Comparison of ENCODE assay signal across 8 cellular contexts in genomic region chr1:27102707-27103468, GRCh38. TPM values are rescaled to one million over a fixed set of nuclear protein-coding genes. Genes with fewer than 3 reads are reported as not detected.
DNase-seq lines count a peak whose midpoint lies in the region; ATAC-seq and TF ChIP-seq lines count a peak whose summit lies in the region.

No MANE protein-coding gene starts in this region.

- H3K4me3 Mint-ChIP-seq in activated CD4-positive, alpha-beta T cell treated with anti-CD3 and anti-CD28 coated beads for 36 hours: no peak overlapping the region
- no peak overlapping the region for H3K4me3 Mint-ChIP-seq in central memory CD8-positive, alpha-beta T cell

- H3K9me3 ChIP-seq in liver (ENCODE audit: control insufficient read depth in 4 of 4, low read length in 3 of 4): no peaks in the 10 kb centered on the region

- 43% methylated on average over 15 of the region's 15 CpGs for WGBS in liver

- H3K27ac ChIP-seq in liver (ENCODE audit: low read depth in 1 of 2, low read length in 2 of 2): no peak overlapping the region

- POLR2A ChIA-PET in activated CD4-positive, alpha-beta T cell treated with anti-CD3 and anti-CD28 coated beads for 36 hours (lab: Charles Lee): interaction anchor here (1.0 kb wide), 1 partner anchor 50 kb away, joined by 4 read pairs; no protein-coding TSS in a partner anchor

- H3K36me3 ChIP-seq in liver (ENCODE audit: control insufficient read depth in 4 of 4, insufficient read depth in 3 of 4, low read depth in 1 of 4, low read length in 3 of 4): peaks cover 0 to 2% (median 0%) of the 10 kb centered on the region in 4 donors

- H3K9ac ChIP-seq in liver (ENCODE audit: low read depth in 1 of 2, low read length in 2 of 2): no peak overlapping the region

- H3K4me1 ChIP-seq in liver (ENCODE audit: control insufficient read depth in 4 of 4, insufficient read depth in 4 of 4, low read length in 3 of 4): peaks cover 0 to 16% (median 7%) of the 10 kb centered on the region in 4 donors

- no peaks in the 10 kb centered on the region for H3K27me3 Mint-ChIP-seq in activated CD4-positive, alpha-beta T cell treated with anti-CD3 and anti-CD28 coated beads for 36 hours
- H3K27me3 Mint-ChIP-seq in central memory CD8-positive, alpha-beta T cell: no peaks in the 10 kb centered on the region

- peak; percentile 23 for DNase-seq in NCI-H748 (lab: John Stamatoyannopoulos, UW; ENCODE audit: unreplicated experiment)
- no peak for DNase-seq in NCI-H748 treated with DMSO at 0.1 percent for 48 hours (lab: John Stamatoyannopoulos, UW)
- DNase-seq in NCI-H1930 (lab: John Stamatoyannopoulos, UW): peak; percentile 28 to 29
- DNase-seq in activated CD4-positive, alpha-beta T cell treated with anti-CD3 and anti-CD28 coated beads for 36 hours: peak; percentile 89
- peak; percentile 72 to 86 for DNase-seq in central memory CD8-positive, alpha-beta T cell (ENCODE audit: low spot score in 2 of 2)
- DNase-seq in stimulated activated CD8-positive, alpha-beta memory T cell treated with anti-CD3 and anti-CD28 coated beads, Interleukin-12 subunit alpha, Interleukin-12 subunit beta, amount 100 ng/mL, for 1 hour (ENCODE audit: low read depth): peak; percentile 71

- TF ChIP-seq RAD21 in liver (IDR thresholded peaks at IDR 0.05): peak; percentile 95 to 98

- H3K36me3 Mint-ChIP-seq in activated CD4-positive, alpha-beta T cell treated with anti-CD3 and anti-CD28 coated beads for 36 hours (ENCODE audit: low read depth): peaks cover 3% of the 10 kb centered on the region
- peaks cover 4% of the 10 kb centered on the region for H3K36me3 Mint-ChIP-seq in central memory CD8-positive, alpha-beta T cell (ENCODE audit: insufficient read depth)

- TF ChIP-seq CTCF in liver (IDR thresholded peaks at IDR 0.05; ENCODE audit: low read depth, low read length, missing input control): peak; percentile 97

- H3K4me3 ChIP-seq in liver (ENCODE audit: low read depth in 1 of 3, low read length in 3 of 3): no peak overlapping the region

- intact Hi-C loops in activated CD4-positive, alpha-beta T cell treated with anti-CD3 and anti-CD28 coated beads for 36 hours (cut with DNase I, micrococcal nuclease): loop anchor here (1.0 to 2.0 kb wide), 4 partner anchors 52 to 286 kb away; partner anchors contain the start of gene SLC9A1 (in 1 of the 2)

- H3K27me3 ChIP-seq in liver (ENCODE audit: control insufficient read depth in 4 of 4, insufficient read depth in 4 of 4, low read length in 3 of 4): no peaks in the 10 kb centered on the region

- ATAC-seq in activated CD4-positive, alpha-beta T cell treated with anti-CD3 and anti-CD28 coated beads for 36 hours: peak; percentile 75
- peak; percentile 58 for ATAC-seq in central memory CD8-positive, alpha-beta T cell (replicated peaks; ENCODE audit: extremely low read depth, poor library complexity, severe bottlenecking)
- no peak for ATAC-seq in HG02678 (IDR thresholded peaks at IDR 0.05; ENCODE audit: unreplicated experiment)

- H3K27ac Mint-ChIP-seq in activated CD4-positive, alpha-beta T cell treated with anti-CD3 and anti-CD28 coated beads for 36 hours: no peak overlapping the region
- H3K27ac Mint-ChIP-seq in central memory CD8-positive, alpha-beta T cell (ENCODE audit: low read depth): no peak overlapping the region

- no peaks in the 10 kb centered on the region for H3K9me3 Mint-ChIP-seq in activated CD4-positive, alpha-beta T cell treated with anti-CD3 and anti-CD28 coated beads for 36 hours (ENCODE audit: low read depth)
- H3K9me3 Mint-ChIP-seq in central memory CD8-positive, alpha-beta T cell: no peaks in the 10 kb centered on the region

- H3K4me1 Mint-ChIP-seq in activated CD4-positive, alpha-beta T cell treated with anti-CD3 and anti-CD28 coated beads for 36 hours: peaks cover 23% of the 10 kb centered on the region
- H3K4me1 Mint-ChIP-seq in central memory CD8-positive, alpha-beta T cell: peaks cover 18% of the 10 kb centered on the region

- CTCF ChIA-PET in activated CD4-positive, alpha-beta T cell treated with anti-CD3 and anti-CD28 coated beads for 36 hours (lab: Charles Lee): interaction anchor here (0.5 to 7.4 kb wide), 25 partner anchors 9 to 1045 kb away, joined by 3 to 81 read pairs (median 4); partner anchors contain the start of gene SLC9A1

TF ChIP-seq in liver, 16 proteins besides CTCF, POLR2A, EP300 and RAD21:
- TF ChIP-seq ATF3 (IDR thresholded peaks at IDR 0.05) (no peak), GABPA (IDR thresholded peaks at IDR 0.05 in 1 of 2, conservative IDR thresholded peaks at IDR 0.05 in 1 of 2) (no peak), SP1 (IDR thresholded peaks at IDR 0.05) (no peak), HNF4A (conservative IDR thresholded peaks at IDR 0.05) (no peak), JUND (IDR thresholded peaks at IDR 0.05) (no peak), RXRA (IDR thresholded peaks at IDR 0.05) (no peak), HNF4G (IDR thresholded peaks at IDR 0.05) (no peak), YY1 (IDR thresholded peaks at IDR 0.05) (no peak), TAF1 (conservative IDR thresholded peaks at IDR 0.05) (no peak), EGR1 (IDR thresholded peaks at IDR 0.05; ENCODE audit: low read depth in 2 of 2) (no peak), FOXA1 (IDR thresholded peaks at IDR 0.05) (no peak), FOXA2 (IDR thresholded peaks at IDR 0.05) (no peak), REST (IDR thresholded peaks at IDR 0.05) (no peak), NR2F2 (IDR thresholded peaks at IDR 0.05) (no peak)
- TF ChIP-seq, protein P1, sequence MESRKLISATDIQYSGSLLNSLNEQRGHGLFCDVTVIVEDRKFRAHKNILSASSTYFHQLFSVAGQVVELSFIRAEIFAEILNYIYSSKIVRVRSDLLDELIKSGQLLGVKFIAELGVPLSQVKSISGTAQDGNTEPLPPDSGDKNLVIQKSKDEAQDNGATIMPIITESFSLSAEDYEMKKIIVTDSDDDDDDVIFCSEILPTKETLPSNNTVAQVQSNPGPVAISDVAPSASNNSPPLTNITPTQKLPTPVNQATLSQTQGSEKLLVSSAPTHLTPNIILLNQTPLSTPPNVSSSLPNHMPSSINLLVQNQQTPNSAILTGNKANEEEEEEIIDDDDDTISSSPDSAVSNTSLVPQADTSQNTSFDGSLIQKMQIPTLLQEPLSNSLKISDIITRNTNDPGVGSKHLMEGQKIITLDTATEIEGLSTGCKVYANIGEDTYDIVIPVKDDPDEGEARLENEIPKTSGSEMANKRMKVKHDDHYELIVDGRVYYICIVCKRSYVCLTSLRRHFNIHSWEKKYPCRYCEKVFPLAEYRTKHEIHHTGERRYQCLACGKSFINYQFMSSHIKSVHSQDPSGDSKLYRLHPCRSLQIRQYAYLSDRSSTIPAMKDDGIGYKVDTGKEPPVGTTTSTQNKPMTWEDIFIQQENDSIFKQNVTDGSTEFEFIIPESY (IDR thresholded peaks at IDR 0.05): no peak
- TF ChIP-seq, protein P2, sequence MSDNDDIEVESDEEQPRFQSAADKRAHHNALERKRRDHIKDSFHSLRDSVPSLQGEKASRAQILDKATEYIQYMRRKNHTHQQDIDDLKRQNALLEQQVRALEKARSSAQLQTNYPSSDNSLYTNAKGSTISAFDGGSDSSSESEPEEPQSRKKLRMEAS (IDR thresholded peaks at IDR 0.05): no peak

RNA-seq across cellular contexts. Expression of gene SLC9A1, which starts 52.0 kb away (rescaled TPM):
- total RNA-seq in activated CD4-positive, alpha-beta T cell treated with anti-CD3 and anti-CD28 coated beads for 36 hours: 10 to 100 TPM; 15.6 to 20.4 TPM
- total RNA-seq in liver: 1 to 10 TPM; 1.3 to 3.2 TPM
- 1 to 10 TPM; 1.3 to 1.7 TPM for polyA plus RNA-seq in liver
